Comparison of ENCODE assay signal across 9 cellular contexts in genomic region chr13:112444001-112444311, GRCh38.
DNase-seq lines count a peak whose midpoint lies in the region; ATAC-seq and TF ChIP-seq lines count a peak whose summit lies in the region.
"Had no signal": no experiment of that assay in that cellular context is flagged by ENCODE, and none has a peak within 500 bp of the region (broad histone marks: within the 10 kb centered on the region; RNA-seq: fewer than 3 reads in every experiment).

No MANE protein-coding gene starts in this region.

- no peaks in the 10 kb centered on the region for H3K9me2 ChIP-seq in Loucy (replicated peaks; ENCODE audit: low read depth, low read length)

- H3K27me3 ChIP-seq in Loucy (ENCODE audit: insufficient read depth, low read length, poor library complexity, severe bottlenecking) (no peaks in the 10 kb centered on the region), SJSA1 (replicated peaks) (peaks cover 87% of the 10 kb centered on the region)
- no peaks in the 10 kb centered on the region for H3K27me3 ChIP-seq in CD8-positive, alpha-beta memory T cell (ENCODE audit: insufficient read depth, low read length, poor library complexity, severe bottlenecking)

- no peak overlapping the region for H3K4me3 Mint-ChIP-seq in CD8-positive, alpha-beta memory T cell

- H3K9ac ChIP-seq in Loucy (ENCODE audit: low read depth, low read length, poor library complexity, severe bottlenecking) = no peak overlapping the region

- POLR2A ChIA-PET in CD8-positive, alpha-beta memory T cell (lab: Charles Lee) = no interaction called here

- H3K4me1 Mint-ChIP-seq in CD8-positive, alpha-beta memory T cell = peaks cover 1 to 4% (median 3%) of the 10 kb centered on the region in 3 donors

- no peaks in the 10 kb centered on the region for H3F3A ChIP-seq in Loucy (ENCODE audit: low read depth)

- no peak overlapping the region for H3K4me3 ChIP-seq in Loucy (ENCODE audit: low read length, poor library complexity, severe bottlenecking)
- H3K4me3 ChIP-seq in SJSA1 = no peak overlapping the region
- no peak overlapping the region for H3K4me3 ChIP-seq in CD8-positive, alpha-beta memory T cell (ENCODE audit: low read length)
- H3K4me3 ChIP-seq: SK-N-MC had no signal

- CTCF ChIA-PET in CD8-positive, alpha-beta memory T cell (lab: Charles Lee) = interaction anchor here (1.2 kb wide), 1 partner anchor 162 kb away, joined by 3 read pairs; no protein-coding TSS in a partner anchor

- H3K36me3 ChIP-seq in Loucy (ENCODE audit: insufficient read depth, low read length) (no peaks in the 10 kb centered on the region), SJSA1 (no peaks in the 10 kb centered on the region)
- no peaks in the 10 kb centered on the region for H3K36me3 ChIP-seq in CD8-positive, alpha-beta memory T cell (ENCODE audit: insufficient read depth, low read length)

- peak; percentile 51 for ATAC-seq in GM21360 (IDR thresholded peaks at IDR 0.05; ENCODE audit: unreplicated experiment)

- no peaks in the 10 kb centered on the region for H3K79me2 ChIP-seq in Loucy (ENCODE audit: insufficient read depth, low read length)

- H3K4me1 ChIP-seq in Loucy (ENCODE audit: insufficient read depth, low read length, poor library complexity, severe bottlenecking) (no peaks in the 10 kb centered on the region), SJSA1 (replicated peaks) (no peaks in the 10 kb centered on the region)
- H3K4me1 ChIP-seq in CD8-positive, alpha-beta memory T cell (ENCODE audit: insufficient read depth, low read length) = no peaks in the 10 kb centered on the region

- peaks cover 3 to 48% of the 10 kb centered on the region in 2 donors for H3K27me3 Mint-ChIP-seq in CD8-positive, alpha-beta memory T cell

- H3K9me3 ChIP-seq in Loucy (ENCODE audit: insufficient read depth, low read depth, low read length) (no peaks in the 10 kb centered on the region), SJSA1 (replicated peaks) (0 out of 2 replicates have a peak, but pooled peaks cover 3% of the 10 kb centered on the region)
- H3K9me3 ChIP-seq in CD8-positive, alpha-beta memory T cell (ENCODE audit: low read length) = no peaks in the 10 kb centered on the region

- no peaks in the 10 kb centered on the region for H4K20me1 ChIP-seq in Loucy (ENCODE audit: insufficient read depth, low read length, poor library complexity, severe bottlenecking)

- peak; percentile 70 for DNase-seq in COLO829 (ENCODE audit: low spot score)
- peak; percentile 48 to 78 for DNase-seq in SJSA1 (ENCODE audit: low read depth in 1 of 2, low spot score in 2 of 2)
- peak; percentile 31 for DNase-seq in cerebellum (ENCODE audit: low spot score)
- DNase-seq in left kidney (ENCODE audit: low read depth, low spot score) = peak; percentile 89
- peak in 2 of 3 experiments; percentile 11 to 62 for DNase-seq in stimulated activated CD4-positive, alpha-beta T cell treated with anti-CD3 and anti-CD28 coated beads, TNF-alpha, amount 100 ng/mL, for 24 hours (ENCODE audit: low read depth in 3 of 3)
- no peak for DNase-seq in CD8-positive, alpha-beta memory T cell

- H3K4me2 ChIP-seq in Loucy (ENCODE audit: low read depth, low read length, poor library complexity, severe bottlenecking) = no peak overlapping the region

- peak; percentile 90 for TF ChIP-seq CTCF in Loucy (conservative IDR thresholded peaks at IDR 0.05; ENCODE audit: low read length)

- peaks cover 0 to 8% (median 0%) of the 10 kb centered on the region in 5 donors for H3K9me3 Mint-ChIP-seq in CD8-positive, alpha-beta memory T cell

- no peak overlapping the region; the same call in 1 of the 2 replicates for H2AFZ ChIP-seq in Loucy (ENCODE audit: low read length)

- no peak overlapping the region for H3K27ac ChIP-seq in SJSA1
- H3K27ac ChIP-seq in CD8-positive, alpha-beta memory T cell (ENCODE audit: low read depth, low read length) = no peak overlapping the region
- H3K27ac ChIP-seq: SK-N-MC had no signal

- peaks cover 0 to 3% (median 0%) of the 10 kb centered on the region in 3 donors for H3K36me3 Mint-ChIP-seq in CD8-positive, alpha-beta memory T cell

- no peak overlapping the region for H3K27ac Mint-ChIP-seq in CD8-positive, alpha-beta memory T cell

Comparison
In these comparisons a context has a peak if more than half of its experiments do, and no peak if none do; other contexts are left out.
1. DNase-seq: peak in COLO829 (single experiment), SJSA1 (2 of 2), cerebellum (single experiment), left kidney (single experiment) and stimulated activated CD4-positive, alpha-beta T cell treated with anti-CD3 and anti-CD28 coated beads, TNF-alpha, amount 100 ng/mL, for 24 hours (2 of 3); none in CD8-positive, alpha-beta memory T cell (0 of 5).